Comparison of ENCODE assay signal across 21 cellular contexts in the genomic region with DNA sequence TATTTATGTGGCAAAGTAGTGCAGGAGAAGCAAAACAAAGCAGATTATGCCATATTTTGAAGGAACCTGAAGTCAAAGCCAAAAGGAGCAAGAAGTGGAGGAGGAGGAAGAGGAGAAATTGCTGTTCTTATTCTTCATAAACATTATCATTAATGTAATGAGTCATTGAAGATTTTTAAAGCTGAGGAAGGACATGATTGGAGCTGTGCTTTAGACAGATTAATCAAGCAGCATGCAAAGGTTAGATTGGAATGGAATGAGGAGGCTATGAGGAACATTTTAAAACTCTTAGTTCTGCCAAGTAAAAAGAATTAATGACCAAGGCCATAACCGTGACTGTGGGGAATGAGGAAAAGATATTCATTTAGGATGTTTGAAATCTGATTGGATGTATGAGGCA. TPM values are rescaled to one million over a fixed set of nuclear protein-coding genes. Genes with fewer than 3 reads are reported as not detected.
DNase-seq lines count a peak whose midpoint lies in the region; ATAC-seq and TF ChIP-seq lines count a peak whose summit lies in the region.
"Had no signal": no experiment of that assay in that cellular context is flagged by ENCODE, and none has a peak within 500 bp of the region (broad histone marks: within the 10 kb centered on the region; RNA-seq: fewer than 3 reads in every experiment).

No MANE protein-coding gene starts in this region.

- H3K36me3 ChIP-seq in hepatocyte (replicated peaks; ENCODE audit: insufficient read depth, low read depth) = no peaks in the 10 kb centered on the region

- no peaks in the 10 kb centered on the region for H3K27me3 ChIP-seq in hepatocyte

- no peaks in the 10 kb centered on the region for H3K79me2 ChIP-seq in hepatocyte

- no peak overlapping the region for H2AFZ ChIP-seq in hepatocyte

- H3K9me2 ChIP-seq in hepatocyte (replicated peaks; ENCODE audit: insufficient read depth) = no peaks in the 10 kb centered on the region

- no peaks in the 10 kb centered on the region for H4K20me1 ChIP-seq in hepatocyte (ENCODE audit: insufficient read depth, poor library complexity, severe bottlenecking)

- H3K4me2 ChIP-seq in hepatocyte = no peak overlapping the region
- H3K4me2 ChIP-seq: A549 had no signal

- peak; percentile 31 for DNase-seq in ELR (ENCODE audit: low read depth)
- DNase-seq in amniotic epithelial cell (ENCODE audit: low read depth) = peak; percentile 79
- peak; percentile 23 for DNase-seq in fibroblast of pulmonary artery (ENCODE audit: low read depth)
- peak; percentile 6 for DNase-seq in renal cortical epithelial cell (ENCODE audit: low read depth)
- no peak for DNase-seq in hepatocyte (ENCODE audit: low spot score)
- no peak for DNase-seq in NK-92 (lab: John Stamatoyannopoulos, UW; ENCODE audit: unreplicated experiment)
- DNase-seq: DMS79, GOT3, KG1, NCI-H1105 treated with DMSO at 0.1 percent for 48 hours, NCI-H1694, NCI-H2107, NCI-H510A treated with DMSO at 0.1 percent for 48 hours, NCI-H774, OCI-M1, Right ventricle myocardium superior had no signal

- 84% methylated on average over 1 of the region's 1 CpG for WGBS in hepatocyte (ENCODE audit: low lambda C conversion rate, missing lambda C conversion rate)

- no peak for TF ChIP-seq CTCF in fibroblast of pulmonary artery (IDR thresholded peaks at IDR 0.05; ENCODE audit: low read length, missing control alignments)
- TF ChIP-seq CTCF in hepatocyte (IDR thresholded peaks at IDR 0.05; ENCODE audit: poor library complexity) = no peak

- no peak overlapping the region for H3K27ac ChIP-seq in hepatocyte
- H3K27ac ChIP-seq: A549, C4-2B had no signal

- no peak for ATAC-seq in HG03025 (IDR thresholded peaks at IDR 0.05; ENCODE audit: low FRiP score, unreplicated experiment)
- ATAC-seq in GM19467 (IDR thresholded peaks at IDR 0.05; ENCODE audit: unreplicated experiment) = no peak
- ATAC-seq: A549, HCT116 had no signal

- H3K4me1 ChIP-seq in hepatocyte (ENCODE audit: insufficient read depth) = no peaks in the 10 kb centered on the region
- H3K4me1 ChIP-seq: A549 had no signal

- H3K9me3 ChIP-seq in hepatocyte (ENCODE audit: low read depth) = no peaks in the 10 kb centered on the region
- H3K9me3 ChIP-seq: A549 had no signal

- no peak overlapping the region for H3K4me3 ChIP-seq in fibroblast of pulmonary artery (replicated peaks; ENCODE audit: low read depth, low read length)
- no peak overlapping the region for H3K4me3 ChIP-seq in hepatocyte
- H3K4me3 ChIP-seq: A549 had no signal

RNA-seq across cellular contexts. Expression of a gene that starts 33.0 kb away (rescaled TPM):
- total RNA-seq in renal cortical epithelial cell (16.6 and 35.6 TPM in 2 replicates), hepatocyte (45.8 and 50.2 TPM in 2 replicates)
- polyA plus RNA-seq in hepatocyte = 40.4 and 41.5 TPM in 2 replicates

Comparison
In these comparisons a context has a peak if more than half of its experiments do, and no peak if none do; other contexts are left out.
1. DNase-seq: peak in ELR (single experiment), amniotic epithelial cell (single experiment), fibroblast of pulmonary artery (single experiment) and renal cortical epithelial cell (single experiment); none in hepatocyte (single experiment) and NK-92 (single experiment).